ENCODE assay signal across 7 cellular contexts in the genomic region with DNA sequence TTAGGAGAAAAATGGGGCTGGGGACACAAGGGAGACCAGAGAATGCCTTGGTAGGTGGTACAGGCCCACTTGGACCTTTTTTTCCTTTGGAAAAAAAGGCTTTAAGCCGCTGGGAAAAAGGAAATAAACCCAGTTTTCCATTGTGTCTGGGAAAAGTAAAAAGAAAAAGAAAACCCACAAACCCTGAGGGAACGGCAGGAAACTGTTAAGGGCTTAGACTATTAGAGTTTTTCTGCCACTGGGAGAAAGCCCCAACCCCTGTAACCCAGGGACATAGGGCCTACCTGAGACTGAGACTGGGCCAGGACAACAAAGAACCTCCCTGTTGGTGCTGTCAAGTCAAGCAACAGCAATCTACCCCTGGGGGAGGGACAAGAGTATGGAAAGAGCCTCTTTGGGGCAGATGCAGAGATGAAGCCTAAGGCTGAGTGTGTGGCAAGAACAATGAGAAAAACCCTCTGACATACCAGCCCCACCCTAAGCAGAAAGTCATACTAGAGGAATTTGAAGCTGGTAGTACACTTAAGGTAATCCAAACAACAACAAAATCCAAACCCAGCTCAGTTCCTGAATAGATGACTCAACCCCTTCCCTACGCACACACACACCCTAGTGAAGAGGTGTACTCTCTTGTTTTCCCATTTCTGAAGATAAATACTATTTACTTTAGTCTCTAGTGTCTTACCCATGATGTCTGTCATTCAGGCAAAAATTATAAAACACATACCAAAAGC. TPM values are rescaled to one million over a fixed set of nuclear protein-coding genes. Genes with fewer than 3 reads are reported as not detected.
DNase-seq lines count a peak whose midpoint lies in the region; ATAC-seq and TF ChIP-seq lines count a peak whose summit lies in the region.

No MANE protein-coding gene starts in this region.

- H3K9me3 ChIP-seq in GM23248 (ENCODE audit: low read depth) (no peaks in the 10 kb centered on the region), SJCRH30 (replicated peaks) (no peaks in the 10 kb centered on the region), skeletal muscle satellite cell (replicated peaks; ENCODE audit: low read length) (no peaks in the 10 kb centered on the region)

- H3K4me3 ChIP-seq in GM23248 (peak overlapping the region; percentile 37), SJCRH30 (no peak overlapping the region), fibroblast of villous mesenchyme (ENCODE audit: low read depth, low read length) (peak overlapping the region; percentile 2), skeletal muscle satellite cell (ENCODE audit: low read length) (peak overlapping the region; percentile 34)

- no peak for TF ChIP-seq CTCF in fibroblast of villous mesenchyme (IDR thresholded peaks at IDR 0.05; ENCODE audit: insufficient read depth, low read depth, low read length)

- H3K36me3 ChIP-seq in GM23248 (ENCODE audit: low read depth) (no peaks in the 10 kb centered on the region; the same call in 1 of the 2 replicates), SJCRH30 (peaks cover 15% of the 10 kb centered on the region), skeletal muscle satellite cell (ENCODE audit: insufficient read depth, low read length) (peaks cover 13% of the 10 kb centered on the region)

- H3F3A ChIP-seq in GM23248 (ENCODE audit: insufficient read depth), result peaks cover 31% of the 10 kb centered on the region

- no peaks in the 10 kb centered on the region for H3K9me2 ChIP-seq in GM23248 (ENCODE audit: insufficient read depth)

- peak overlapping the region; percentile 66 for H3K4me2 ChIP-seq in GM23248 (ENCODE audit: unreplicated experiment)
- peak overlapping the region; percentile 73 for H3K4me2 ChIP-seq in skeletal muscle satellite cell (ENCODE audit: low read length)

- peaks cover 36% of the 10 kb centered on the region for H3K4me1 ChIP-seq in GM23248 (ENCODE audit: insufficient read depth)
- peaks cover 16% of the 10 kb centered on the region for H3K4me1 ChIP-seq in SJCRH30
- H3K4me1 ChIP-seq in skeletal muscle satellite cell (ENCODE audit: control insufficient read depth, insufficient read depth, low read length), result peaks cover 41% of the 10 kb centered on the region

- H4K20me1 ChIP-seq in GM23248 (ENCODE audit: insufficient read depth), result no peaks in the 10 kb centered on the region

- peaks cover 79% of the 10 kb centered on the region for H3K79me2 ChIP-seq in GM23248 (ENCODE audit: insufficient read depth)

- no peak for ATAC-seq in HG02678 (IDR thresholded peaks at IDR 0.05; ENCODE audit: unreplicated experiment)

- H3K27me3 ChIP-seq in GM23248 (replicated peaks; ENCODE audit: insufficient read depth) (no peaks in the 10 kb centered on the region), SJCRH30 (no peaks in the 10 kb centered on the region), skeletal muscle satellite cell (ENCODE audit: control insufficient read depth, insufficient read depth, low read length) (no peaks in the 10 kb centered on the region)

- WGBS in GM23248 (ENCODE audit: low coverage in 1 of 2, low lambda C conversion rate in 2 of 2, missing lambda C conversion rate in 2 of 2), 2 experiments, result 43 to 49% methylated on average over 3 of the region's 3 CpGs

- H2AFZ ChIP-seq in GM23248, result peak overlapping the region; percentile 54

- peak overlapping the region; percentile 72 for H3K9ac ChIP-seq in GM23248
- peak overlapping the region; percentile 77 for H3K9ac ChIP-seq in skeletal muscle satellite cell (ENCODE audit: low read depth, low read length)

- H3K27ac ChIP-seq in GM23248 (peak overlapping the region; percentile 88), SJCRH30 (peak overlapping the region; percentile 58)

- DNase-seq in GM23248, result peak; percentile 94
- DNase-seq in SJCRH30, result peak; percentile 41 to 42
- peak; percentile 95 for DNase-seq in fibroblast of villous mesenchyme (ENCODE audit: low read depth)
- no peak for DNase-seq in activated CD4-positive, alpha-beta T cell treated with anti-CD3 and anti-CD28 coated beads, Interleukin-2, amount 50 U/mL, for 4 hours
- no peak for DNase-seq in G401 (ENCODE audit: low spot score)

- in situ Hi-C loops in GM23248 (cut with MboI), result no loop called here
- in situ Hi-C loops in G401 (cut with HindIII; ENCODE audit: low sequenced_read_pairs), result no loop called here

RNA-seq across cellular contexts. Expression of gene ATF1, which starts 22.8 kb away (rescaled TPM):
- total RNA-seq in GM23248 (2014; rRNA removed; shearing (Covaris generic)), result 21.1 and 24.0 TPM in 2 replicates
- 30.6 and 33.1 TPM in 2 replicates for polyA plus RNA-seq in GM23248 (2016; fragmentation: Nextera tagmentation; extraction: Ambion mirVana)
- 50.5 and 56.4 TPM in 2 replicates for total RNA-seq in SJCRH30 (2014; rRNA removed; shearing (Covaris generic))
- total RNA-seq in fibroblast of villous mesenchyme, result 27.2 and 33.8 TPM in 2 replicates
- total RNA-seq in skeletal muscle satellite cell (2012; rRNA removed), result 17.0 and 26.4 TPM in 2 replicates
- 31.8 and 48.3 TPM in 2 replicates for total RNA-seq in G401 (2014; rRNA removed; shearing (Covaris generic))

RNA-seq across cellular contexts. Expression of gene TMPRSS12, which starts 56.1 kb away (rescaled TPM):
- total RNA-seq in GM23248 (2014; rRNA removed; shearing (Covaris generic)), result not detected in 2 replicates
- polyA plus RNA-seq in GM23248 (2016; fragmentation: Nextera tagmentation; extraction: Ambion mirVana), result not detected in 2 replicates
- total RNA-seq in SJCRH30 (2014; rRNA removed; shearing (Covaris generic)), result not detected in 2 replicates
- total RNA-seq in fibroblast of villous mesenchyme, result under 0.01 TPM in 1 of 2 replicates, not detected in the other
- total RNA-seq in skeletal muscle satellite cell (2012; rRNA removed), result not detected in 2 replicates
- total RNA-seq in G401 (2014; rRNA removed; shearing (Covaris generic)), result not detected in 2 replicates

Comparison
In these comparisons a context has a peak if more than half of its experiments do, and no peak if none do; other contexts are left out.
1. DNase-seq: peak in GM23248 (single experiment), SJCRH30 (2 of 2) and fibroblast of villous mesenchyme (single experiment); none in activated CD4-positive, alpha-beta T cell treated with anti-CD3 and anti-CD28 coated beads, Interleukin-2, amount 50 U/mL, for 4 hours (0 of 2) and G401 (single experiment).